ENCODE assay signal across 15 cellular contexts in the genomic region with DNA sequence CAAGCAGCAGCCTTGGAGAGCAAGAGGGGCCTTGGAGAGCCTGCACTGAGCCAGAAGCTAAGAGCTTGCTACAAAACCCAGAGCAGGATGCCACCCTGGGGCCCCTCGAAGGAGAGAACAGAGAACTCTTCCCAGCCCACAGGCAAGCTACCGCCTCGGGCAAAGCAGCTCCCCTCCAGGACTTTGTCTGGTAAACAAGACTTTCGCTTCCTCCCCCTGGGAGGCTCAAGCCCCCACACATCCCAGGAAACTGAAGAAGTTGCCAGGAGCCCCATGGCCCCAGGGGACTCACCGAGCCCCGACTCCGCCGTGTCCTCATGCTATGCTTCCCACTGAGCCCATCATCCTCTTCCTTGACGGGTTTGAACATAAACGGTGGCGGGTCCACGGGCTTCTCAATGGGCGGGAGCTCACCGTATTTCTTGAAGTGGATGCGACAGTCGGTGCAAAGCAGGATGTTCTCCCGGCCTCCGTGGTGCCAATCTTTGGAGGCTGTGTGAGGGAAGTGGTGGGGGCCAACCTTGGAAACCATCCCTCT. TPM values are rescaled to one million over a fixed set of nuclear protein-coding genes. Genes with fewer than 3 reads are reported as not detected.
DNase-seq lines count a peak whose midpoint lies in the region; ATAC-seq, FAIRE-seq and TF ChIP-seq lines count a peak whose summit lies in the region.
"Had no signal": no experiment of that assay in that cellular context is flagged by ENCODE, and none has a peak within 500 bp of the region (broad histone marks: within the 10 kb centered on the region; RNA-seq: fewer than 3 reads in every experiment).

No MANE protein-coding gene starts in this region.

- TF ChIP-seq POLR2A in breast epithelium (IDR thresholded peaks at IDR 0.05) (no peak), prostate gland (IDR thresholded peaks at IDR 0.05) (no peak)

- H3K27me3 ChIP-seq in breast epithelium (no peaks in the 10 kb centered on the region), left ventricle myocardium inferior (ENCODE audit: low read depth) (no peaks in the 10 kb centered on the region), prostate gland (replicated peaks; ENCODE audit: insufficient read depth) (no peaks in the 10 kb centered on the region), upper lobe of right lung (no peaks in the 10 kb centered on the region), small intestine (ENCODE audit: control insufficient read depth in 2 of 2, insufficient read depth in 2 of 2, low read length in 2 of 2) (no peaks in the 10 kb centered on the region)

- BruUV-seq in MCF 10A (replicated peaks; lab: Mats Ljungman, UMichigan): no TSS peak

- CTCF ChIA-PET in MCF 10A (lab: Yijun Ruan, JAX): interaction anchor here (0.5 to 1.7 kb wide), 5 partner anchors 10 to 697 kb away, joined by 3 to 4 read pairs (median 4); no protein-coding TSS in a partner anchor

- no peaks in the 10 kb centered on the region for H3K9me3 Mint-ChIP-seq in MCF 10A (ENCODE audit: unreplicated experiment)
- H3K9me3 Mint-ChIP-seq: T-helper 1 cell treated with Interleukin-12 subunit alpha and Interleukin-12 subunit beta and Interleukin-4 antibody, amounts not matched to agents 30 μg/mL and 1 μg/mL, for 36 hours had no signal

- H3K36me3 ChIP-seq in breast epithelium (no peaks in the 10 kb centered on the region), left ventricle myocardium inferior (peaks cover 76% of the 10 kb centered on the region), prostate gland (peaks cover 26 to 33% of the 10 kb centered on the region in 2 donors), upper lobe of right lung (peaks cover 75% of the 10 kb centered on the region), small intestine (ENCODE audit: control insufficient read depth in 2 of 2, insufficient read depth in 2 of 2, low read length in 2 of 2) (peaks cover 23 to 41% of the 10 kb centered on the region in 2 donors)

- intact Hi-C loops in breast epithelium (cut with DNase I; ENCODE audit: low total_unique reads): no loop called here
- intact Hi-C loops in MCF 10A (cut with micrococcal nuclease): no loop called here
- intact Hi-C loops in left ventricle myocardium inferior (cut with micrococcal nuclease): no loop called here
- intact Hi-C loops in prostate gland (cut with DNase I): loop anchor here (5.0 kb wide), 1 partner anchor 58 kb away; no protein-coding TSS in a partner anchor
- intact Hi-C loops in upper lobe of right lung (cut with DNase I): no loop called here

- H3K4me3 Mint-ChIP-seq in MCF 10A (ENCODE audit: unreplicated experiment): no peak overlapping the region
- H3K4me3 Mint-ChIP-seq: T-helper 1 cell treated with Interleukin-12 subunit alpha and Interleukin-12 subunit beta and Interleukin-4 antibody, amounts not matched to agents 30 μg/mL and 1 μg/mL, for 36 hours had no signal

- peak overlapping the region in 1 of 3 donors; percentile 0 for H3K4me3 ChIP-seq in breast epithelium
- H3K4me3 ChIP-seq in left ventricle myocardium inferior: peak overlapping the region; percentile 31
- no peak overlapping the region for H3K4me3 ChIP-seq in prostate gland
- no peak overlapping the region for H3K4me3 ChIP-seq in upper lobe of right lung
- H3K4me3 ChIP-seq in small intestine (ENCODE audit: low read depth in 1 of 2, low read length in 2 of 2): no peak overlapping the region
- H3K4me3 ChIP-seq: A549 had no signal

- H3K27ac ChIP-seq in breast epithelium: peak overlapping the region; percentile 27 to 29
- H3K27ac ChIP-seq in left ventricle myocardium inferior (replicated peaks): peak overlapping the region; percentile 94
- peak overlapping the region; percentile 50 to 82 for H3K27ac ChIP-seq in prostate gland
- H3K27ac ChIP-seq in upper lobe of right lung: peak overlapping the region; percentile 44
- peak overlapping the region in 1 of 2 donors; percentile 47 for H3K27ac ChIP-seq in small intestine (ENCODE audit: low read depth in 1 of 2, low read length in 1 of 2)
- H3K27ac ChIP-seq: A549 had no signal

- no peaks in the 10 kb centered on the region for H3K27me3 Mint-ChIP-seq in MCF 10A (ENCODE audit: insufficient read depth, unreplicated experiment)

- 29% methylated on average over 18 of the region's 18 CpGs for whole genome bisulfite sequencing in prostate gland
- 66 to 80% (median 79%) methylated on average over 18 of the region's 18 CpGs for WGBS in small intestine, 3 donors

- TF ChIP-seq CTCF in breast epithelium (IDR thresholded peaks at IDR 0.05) (no peak), MCF 10A (IDR thresholded peaks at IDR 0.05; ENCODE audit: unreplicated experiment) (no peak), left ventricle myocardium inferior (IDR thresholded peaks at IDR 0.05; ENCODE audit: borderline replicate concordance) (no peak), prostate gland (IDR thresholded peaks at IDR 0.05) (no peak), upper lobe of right lung (IDR thresholded peaks at IDR 0.05) (no peak)

- DNase-seq in breast epithelium (ENCODE audit: low spot score in 2 of 2) (peak in 1 of 2 donors; percentile 49), MCF 10A (ENCODE audit: unreplicated experiment) (no peak), left ventricle myocardium inferior (no peak), prostate gland (ENCODE audit: low spot score) (no peak), upper lobe of right lung (no peak), NCI-H1694 (lab: John Stamatoyannopoulos, UW) (no peak), T-helper 9 cell (no peak), small intestine (no peak)
- DNase-seq: activated T-cell treated with anti-CD3 and anti-CD28 coated beads for 4 hours, hypothalamus, NCI-H187, NCI-H748 treated with DMSO at 0.1 percent for 48 hours had no signal

- peaks cover 54% of the 10 kb centered on the region for H3K36me3 Mint-ChIP-seq in MCF 10A (ENCODE audit: insufficient read depth, unreplicated experiment)

- no peak for FAIRE-seq in small intestine (lab: Jason Lieb, UNC)
- FAIRE-seq: A549, colon had no signal

- ATAC-seq in upper lobe of right lung: no peak
- ATAC-seq: A549 had no signal

- no peaks in the 10 kb centered on the region for H3K4me1 Mint-ChIP-seq in MCF 10A (ENCODE audit: insufficient read depth, unreplicated experiment)

- no peaks in the 10 kb centered on the region for H3K9me3 ChIP-seq in breast epithelium
- H3K9me3 ChIP-seq in left ventricle myocardium inferior (replicated peaks): no peaks in the 10 kb centered on the region
- H3K9me3 ChIP-seq in prostate gland: no peaks in the 10 kb centered on the region
- no peaks in the 10 kb centered on the region for H3K9me3 ChIP-seq in upper lobe of right lung
- H3K9me3 ChIP-seq in small intestine (ENCODE audit: control insufficient read depth, low read depth): no peaks in the 10 kb centered on the region
- H3K9me3 ChIP-seq: A549 had no signal

- POLR2A ChIA-PET in MCF 10A (lab: Yijun Ruan, JAX): interaction anchor here (0.5 to 0.6 kb wide), 2 partner anchors 9 to 344 kb away, joined by 3 read pairs; no protein-coding TSS in a partner anchor

- no peak overlapping the region for H3K27ac Mint-ChIP-seq in MCF 10A (ENCODE audit: low read depth, unreplicated experiment)
- H3K27ac Mint-ChIP-seq: T-helper 1 cell treated with Interleukin-12 subunit alpha and Interleukin-12 subunit beta and Interleukin-4 antibody, amounts not matched to agents 30 μg/mL and 1 μg/mL, for 36 hours had no signal

- H3K4me1 ChIP-seq in breast epithelium (peaks cover 0 to 2% of the 10 kb centered on the region in 2 donors), left ventricle myocardium inferior (peaks cover 79% of the 10 kb centered on the region), prostate gland (replicated peaks) (peaks cover 25% of the 10 kb centered on the region), upper lobe of right lung (peaks cover 28% of the 10 kb centered on the region), small intestine (ENCODE audit: control insufficient read depth in 2 of 2, insufficient read depth in 1 of 2, low read depth in 1 of 2, low read length in 1 of 2) (peaks cover 2 to 10% of the 10 kb centered on the region in 2 donors)

RNA-seq across cellular contexts. Expression of a gene that starts 45.9 kb away (rescaled TPM):
- total RNA-seq in breast epithelium (1 to 10 TPM in 2 of 3 donors, under 1 TPM in 1; 0.73 to 3.6 (median 1.9) TPM), MCF 10A (2022) (0.29 and 0.30 TPM in 2 replicates), left ventricle myocardium inferior (1.8 TPM), prostate gland (1 to 10 TPM; 4.3 to 5.2 TPM), upper lobe of right lung (1.9 TPM)
- polyA plus RNA-seq in small intestine: 1 to 10 TPM in 1 of 3 donors, not detected in 2; 2.4 TPM
